In the genomic region with DNA sequence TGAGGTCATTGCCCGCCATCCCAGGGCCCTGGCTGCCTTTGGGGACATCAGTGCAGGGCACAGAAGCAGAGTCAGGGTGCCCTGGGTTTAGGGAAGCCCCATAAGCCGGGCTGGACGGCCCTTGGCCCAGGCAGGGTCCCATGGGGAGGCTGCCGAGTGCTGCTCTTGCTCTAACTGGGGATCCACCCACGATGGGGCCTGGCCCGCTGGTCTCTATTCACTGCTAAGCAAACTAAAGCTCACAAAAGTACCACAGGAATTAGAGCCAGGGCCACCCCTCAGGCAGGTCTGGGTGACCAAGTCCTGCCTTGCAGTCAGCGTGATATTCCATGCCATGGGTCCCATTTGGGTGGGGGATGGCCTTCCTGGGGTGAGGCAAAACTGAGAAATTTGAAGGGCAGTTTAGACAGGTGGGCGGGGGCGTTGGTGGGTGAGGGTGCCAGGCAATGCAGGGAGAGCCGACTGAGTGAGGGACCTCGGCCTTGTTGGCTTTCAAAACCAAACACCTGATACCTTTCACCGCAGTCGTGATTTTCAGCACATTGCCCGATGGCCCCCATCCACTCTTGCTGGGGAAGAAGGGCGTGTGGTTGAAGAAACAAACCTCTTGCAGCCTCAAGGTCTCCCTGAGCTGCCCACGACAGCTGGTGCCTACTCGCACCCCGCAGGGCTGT, we compare ENCODE assay signal across 1 cellular context.
TF ChIP-seq lines count a peak whose summit lies in the region.

No MANE protein-coding gene starts in this region.

TF ChIP-seq in IMR-90, 13 proteins besides CTCF, POLR2A, EP300 and RAD21 (continued from another document):
- TF ChIP-seq, protein P1, sequence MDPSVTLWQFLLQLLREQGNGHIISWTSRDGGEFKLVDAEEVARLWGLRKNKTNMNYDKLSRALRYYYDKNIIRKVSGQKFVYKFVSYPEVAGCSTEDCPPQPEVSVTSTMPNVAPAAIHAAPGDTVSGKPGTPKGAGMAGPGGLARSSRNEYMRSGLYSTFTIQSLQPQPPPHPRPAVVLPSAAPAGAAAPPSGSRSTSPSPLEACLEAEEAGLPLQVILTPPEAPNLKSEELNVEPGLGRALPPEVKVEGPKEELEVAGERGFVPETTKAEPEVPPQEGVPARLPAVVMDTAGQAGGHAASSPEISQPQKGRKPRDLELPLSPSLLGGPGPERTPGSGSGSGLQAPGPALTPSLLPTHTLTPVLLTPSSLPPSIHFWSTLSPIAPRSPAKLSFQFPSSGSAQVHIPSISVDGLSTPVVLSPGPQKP (IDR thresholded peaks at IDR 0.05; ENCODE audit: borderline replicate concordance, low read depth, low read length): no peak
- TF ChIP-seq NFE2L2 (IDR thresholded peaks at IDR 0.05; ENCODE audit: low read depth, low read length) (no peak), RFX5 (IDR thresholded peaks at IDR 0.05; ENCODE audit: low read depth, low read length) (no peak), CHD1 (IDR thresholded peaks at IDR 0.05; ENCODE audit: low read depth, low read length) (no peak), FOS (IDR thresholded peaks at IDR 0.05; ENCODE audit: low read depth, low read length) (no peak), BHLHE40 (IDR thresholded peaks at IDR 0.05; ENCODE audit: low read depth, low read length) (no peak), RCOR1 (IDR thresholded peaks at IDR 0.05; ENCODE audit: insufficient replicate concordance, low read length) (no peak), CEBPB (IDR thresholded peaks at IDR 0.05; ENCODE audit: low read depth, low read length) (no peak)
